ENCODE assay signal across 9 cellular contexts in genomic region chr5:153791339-153791738, GRCh38.
"Had no signal": no experiment of that assay in that cellular context is flagged by ENCODE, and none has a peak within 500 bp of the region (broad histone marks: within the 10 kb centered on the region; RNA-seq: fewer than 3 reads in every experiment).

No MANE protein-coding gene starts in this region.

- H3K4me2 ChIP-seq: KMS-11 had no signal

- DNase-seq: IMR-90, KBM-7, KG1 had no signal

- H3K27ac Mint-ChIP-seq: IgD-negative memory B cell had no signal

- FAIRE-seq: HepG2, HTR-8/SVneo, K562 had no signal

- H3K27ac ChIP-seq: HL-60, KMS-11 had no signal

- H3K4me3 Mint-ChIP-seq: IgD-negative memory B cell had no signal

- ATAC-seq: HepG2, K562 had no signal

- H3K36me3 Mint-ChIP-seq: IgD-negative memory B cell had no signal

- H3K9ac ChIP-seq: KMS-11 had no signal

- H3K4me3 ChIP-seq: K562 had no signal
